8 cellular contexts compared by ENCODE assay signal in the genomic region with DNA sequence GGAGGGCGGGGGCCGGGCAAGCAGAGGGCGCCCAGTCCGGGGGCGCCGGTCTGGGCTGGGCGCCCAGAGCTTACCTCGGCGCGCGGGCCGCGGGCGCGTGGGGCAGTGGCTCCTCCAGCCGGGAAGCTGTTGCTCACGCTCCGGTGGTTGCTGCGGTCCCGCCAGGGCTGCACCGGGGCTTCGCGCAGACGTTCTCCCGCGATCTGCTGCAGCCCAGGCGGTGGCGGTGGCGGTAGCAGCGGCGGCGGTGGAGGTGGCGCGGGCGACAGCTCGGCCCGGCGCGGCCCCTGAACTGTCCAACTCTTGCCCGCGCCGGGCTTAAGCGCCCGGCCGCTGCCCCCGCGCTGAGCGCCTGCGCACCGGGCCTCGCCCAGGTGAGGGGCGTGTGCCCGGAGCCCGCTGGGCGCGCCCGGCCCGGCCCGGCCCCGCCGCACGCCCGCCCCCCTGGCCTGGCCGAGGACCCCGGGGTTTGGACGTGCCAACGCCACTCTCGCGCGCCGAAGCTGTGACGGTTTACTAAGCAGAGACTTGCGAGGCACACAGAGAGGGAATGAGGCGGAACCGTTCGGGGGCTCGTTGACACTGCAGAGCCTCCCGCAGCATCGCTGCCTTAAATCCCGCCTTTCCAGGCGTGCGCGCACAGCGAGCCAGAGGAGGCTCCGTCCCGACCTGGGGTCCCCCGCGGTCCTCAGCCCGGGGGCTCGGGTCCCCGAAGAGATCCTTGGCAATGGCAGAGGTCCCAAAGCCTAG. TPM values are rescaled to one million over a fixed set of nuclear protein-coding genes. Genes with fewer than 3 reads are reported as not detected.
A peak's percentile ranks its signal among the peaks of the same experiment; 100 is the strongest.
DNase-seq lines count a peak whose midpoint lies in the region; ATAC-seq and TF ChIP-seq lines count a peak whose summit lies in the region.

A gene (minus strand): TSS at position 586 of the 750 bp plus-strand sequence.

- WGBS in spleen, 5 donors, result 0 to 3% (median 2%) methylated on average over 20 to 91 of the region's 91 CpGs

- in situ Hi-C loops in astrocyte of the cerebellum (cut with HindIII; ENCODE audit: low sequenced_read_pairs), result no loop called here

- peak within 1 kb of the TSS; percentile 65 for H3K4me3 ChIP-seq in astrocyte of the cerebellum (ENCODE audit: low read depth, low read length)
- peak within 1 kb of the TSS; percentile 72 for H3K4me3 ChIP-seq in iPS-18a (ENCODE audit: low read length)
- H3K4me3 ChIP-seq in spleen, result peak within 1 kb of the TSS; percentile 29 to 68 (median 40)

- peak within 1 kb of the TSS; percentile 12 for H3K9ac ChIP-seq in iPS-18a (ENCODE audit: low read length)

- H3K4me1 ChIP-seq in iPS-18a (ENCODE audit: control insufficient read depth, low read depth, low read length) (peaks cover 6% of the 10 kb centered on the region), spleen (peaks cover 0 to 26% (median 16%) of the 10 kb centered on the region in 6 donors)

- H3K36me3 ChIP-seq in iPS-18a (ENCODE audit: control insufficient read depth, low read depth, low read length), result no peaks in the 10 kb centered on the region
- H3K36me3 ChIP-seq in spleen, result no peaks in the 10 kb centered on the region

- H3K9me3 ChIP-seq in iPS-18a (ENCODE audit: control insufficient read depth, low read depth, low read length) (no peaks in the 10 kb centered on the region), spleen (no peaks in the 10 kb centered on the region)

- ATAC-seq in GM19467 (IDR thresholded peaks at IDR 0.05; ENCODE audit: unreplicated experiment) (peak; percentile 43), HG02970 (IDR thresholded peaks at IDR 0.05; ENCODE audit: low FRiP score, unreplicated experiment) (no peak)

- intact Hi-C loops in spleen (cut with DNase I; ENCODE audit: low total_unique reads), result no loop called here

- DNase-seq in COR-L47 (lab: John Stamatoyannopoulos, UW) (peak; percentile 33), NAMALWA (ENCODE audit: low spot score) (peak; percentile 81), astrocyte of the cerebellum (ENCODE audit: low read depth) (no peak), spleen (no peak), NCI-H524 treated with DMSO at 0.1 percent for 48 hours (lab: John Stamatoyannopoulos, UW) (no peak)

- no peak within 1 kb of the TSS for H3K27ac ChIP-seq in iPS-18a (ENCODE audit: low read length)
- no peak within 1 kb of the TSS for H3K27ac ChIP-seq in spleen

- TF ChIP-seq POLR2A in spleen (IDR thresholded peaks at IDR 0.05), result no peak

- TF ChIP-seq CTCF in astrocyte of the cerebellum (IDR thresholded peaks at IDR 0.05; ENCODE audit: low read depth, low read length, missing control alignments), result no peak
- no peak for TF ChIP-seq CTCF in spleen (IDR thresholded peaks at IDR 0.05 in 8 of 11, conservative IDR thresholded peaks at IDR 0.05 in 3 of 11)

- H3K27me3 ChIP-seq in iPS-18a (ENCODE audit: control insufficient read depth, insufficient read depth, low read length) (peaks cover 58% of the 10 kb centered on the region), spleen (replicated peaks in 1 of 7) (peaks cover 0 to 56% (median 22%) of the 10 kb centered on the region in 7 donors)

RNA-seq across cellular contexts. Expression of the gene that starts here (rescaled TPM):
- 1 to 10 TPM in 2 of 7 donors, under 1 TPM in 2, not detected in 3; 0.37 to 4.3 (median 0.89) TPM for total RNA-seq in spleen
- polyA plus RNA-seq in spleen, result under 1 TPM; 0.03 to 0.17 (median 0.07) TPM

Comparison
In these comparisons a context has a peak if more than half of its experiments do, and no peak if none do; other contexts are left out.
1. DNase-seq: peak in COR-L47 (single experiment) and NAMALWA (single experiment); none in astrocyte of the cerebellum (single experiment), spleen (single experiment) and NCI-H524 treated with DMSO at 0.1 percent for 48 hours (single experiment).
2. Peak in every context shown above with its lines, with median percentiles within 50 percentile points of each other: H3K4me3 ChIP-seq.